Comparison of ENCODE assay signal across 1 cellular context in genomic region chr6:25862199-25862598, GRCh38.
TF ChIP-seq lines count a peak whose summit lies in the region.

No MANE protein-coding gene starts in this region.

TF ChIP-seq in K562, 482 proteins besides CTCF, POLR2A, EP300 and RAD21:
- TF ChIP-seq NCOA1 (IDR thresholded peaks at IDR 0.05; ENCODE audit: low read depth): no peak
- TF ChIP-seq TAF15 (IDR thresholded peaks at IDR 0.05; ENCODE audit: low read depth, low read length): no peak
- TF ChIP-seq RBM17 (IDR thresholded peaks at IDR 0.05; ENCODE audit: borderline replicate concordance, low read depth, low read length): no peak
- peak; percentile 63; the same call in 1 of the 2 replicates for TF ChIP-seq CEBPB (tag; IDR thresholded peaks at IDR 0.05)
- no peak for TF ChIP-seq LARP7 (IDR thresholded peaks at IDR 0.05)
- TF ChIP-seq ZNF212 (CRISPR knock-in tag; IDR thresholded peaks at IDR 0.05): no peak
- peak; percentile 47; the same call in 1 of the 2 replicates for TF ChIP-seq ATF7 (IDR thresholded peaks at IDR 0.05)
- TF ChIP-seq DMBX1 (CRISPR knock-in tag; IDR thresholded peaks at IDR 0.05; ENCODE audit: borderline replicate concordance): no peak
- TF ChIP-seq COPS2 (conservative IDR thresholded peaks at IDR 0.05): no peak
- TF ChIP-seq TRIM24 (IDR thresholded peaks at IDR 0.05): peak in 1 of 2 experiments; percentile 18; a peak in 1 of 4 replicates
- no peak for TF ChIP-seq ZBTB40 (IDR thresholded peaks at IDR 0.05)
- TF ChIP-seq ZBTB40 (CRISPR knock-in tag; IDR thresholded peaks at IDR 0.05): no peak
- TF ChIP-seq CEBPG (CRISPR knock-in tag; IDR thresholded peaks at IDR 0.05): no peak
- TF ChIP-seq CEBPG (tag; conservative IDR thresholded peaks at IDR 0.05 in 1 of 2, IDR thresholded peaks at IDR 0.05 in 1 of 2): peak; percentile 91 to 95
- TF ChIP-seq SMAD4 (CRISPR knock-in tag; conservative IDR thresholded peaks at IDR 0.05): no peak
- TF ChIP-seq TRIM28 (IDR thresholded peaks at IDR 0.05): no peak
- no peak for TF ChIP-seq SRSF3 (IDR thresholded peaks at IDR 0.05; ENCODE audit: insufficient read depth, low read length)
- TF ChIP-seq RBM25 (IDR thresholded peaks at IDR 0.05; ENCODE audit: low read depth, low read length, severe bottlenecking): no peak
- TF ChIP-seq HNRNPK (IDR thresholded peaks at IDR 0.05; ENCODE audit: low read depth, low read length, poor library complexity, severe bottlenecking): no peak
- TF ChIP-seq DDX20 (tag; IDR thresholded peaks at IDR 0.05; ENCODE audit: low read depth): no peak
- no peak for TF ChIP-seq TAF9B (IDR thresholded peaks at IDR 0.05; ENCODE audit: partially characterized antibody)
- TF ChIP-seq STAT5A (IDR thresholded peaks at IDR 0.05; ENCODE audit: borderline replicate concordance, low read length): no peak
- TF ChIP-seq ATF3 (IDR thresholded peaks at IDR 0.05): 0 out of 2 replicates have a peak, but pooled peaks have one; percentile 47
- no peak for TF ChIP-seq ATF3 (CRISPR knock-in tag; conservative IDR thresholded peaks at IDR 0.05)
- TF ChIP-seq AFF1 (IDR thresholded peaks at IDR 0.05; ENCODE audit: low read depth in 1 of 2, partially characterized antibody in 2 of 2): no peak
- TF ChIP-seq E2F8 (IDR thresholded peaks at IDR 0.05; ENCODE audit: low read depth, partially characterized antibody): no peak
- TF ChIP-seq NR3C1 (CRISPR knock-in tag; IDR thresholded peaks at IDR 0.05): no peak
- TF ChIP-seq U2AF2 (optimal IDR thresholded peaks at IDR 0.05; ENCODE audit: low read depth, low read length): no peak
- TF ChIP-seq POU5F1 (IDR thresholded peaks at IDR 0.05; ENCODE audit: borderline replicate concordance, low read depth, low read length, partially characterized antibody): no peak
- no peak for TF ChIP-seq ZNF444 (CRISPR knock-in tag; IDR thresholded peaks at IDR 0.05)
- TF ChIP-seq CHD1 (IDR thresholded peaks at IDR 0.05; ENCODE audit: low read length): no peak
- no peak for TF ChIP-seq ZNF197 (CRISPR knock-in tag; IDR thresholded peaks at IDR 0.05; ENCODE audit: low read depth)
- no peak for TF ChIP-seq HMBOX1 (IDR thresholded peaks at IDR 0.05)
- no peak for TF ChIP-seq SMAD1 (IDR thresholded peaks at IDR 0.05; ENCODE audit: low read depth, low read length, partially characterized antibody)
- no peak for TF ChIP-seq MAFG (tag; conservative IDR thresholded peaks at IDR 0.05)
